ENCODE assay signal across 8 cellular contexts in the genomic region with DNA sequence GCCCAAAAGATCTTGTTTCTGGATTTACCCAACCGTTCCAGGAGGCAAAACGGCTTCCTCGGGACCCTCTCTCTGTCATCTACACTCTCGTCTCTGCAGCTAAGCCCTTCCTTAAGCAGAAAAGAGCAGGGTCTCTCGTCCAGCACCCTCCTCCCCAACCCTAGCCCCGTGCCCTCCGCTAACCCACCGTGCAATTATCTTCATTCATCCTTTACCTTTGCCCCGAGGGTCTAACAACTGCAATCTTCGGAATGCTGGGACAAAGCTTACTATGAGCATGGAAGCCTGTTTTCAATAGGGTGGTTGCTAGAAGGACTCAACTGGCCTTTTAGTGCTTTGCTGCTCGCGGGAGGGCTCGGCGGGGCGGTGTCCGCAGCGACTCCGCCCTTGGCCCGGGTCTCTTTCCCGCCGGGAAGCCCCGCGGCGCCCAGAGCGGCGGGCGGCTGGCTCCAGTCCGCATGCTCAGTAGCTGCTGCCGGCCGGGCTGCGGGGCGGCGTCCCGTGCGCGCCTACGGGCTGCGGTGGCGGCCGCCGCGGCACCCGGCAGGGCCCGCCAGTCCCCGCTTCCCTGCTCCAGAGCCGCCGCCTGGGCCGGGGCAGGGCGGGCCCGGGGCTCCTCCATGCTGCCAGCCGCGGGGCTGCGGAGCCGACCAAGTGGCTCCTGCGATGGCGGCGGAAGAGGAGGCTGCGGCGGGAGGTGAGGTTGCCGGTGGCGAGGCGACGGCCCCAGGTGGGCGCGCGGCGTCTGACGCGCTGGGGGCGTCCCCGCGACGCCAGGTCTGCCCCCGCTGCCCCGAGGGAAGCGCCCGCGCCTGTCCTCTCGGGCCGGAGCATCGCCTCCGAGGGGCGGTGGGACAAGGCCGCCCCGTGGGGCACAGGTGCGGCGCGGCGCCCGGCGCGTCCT. TPM values are rescaled to one million over a fixed set of nuclear protein-coding genes. Genes with fewer than 3 reads are reported as not detected.
DNase-seq lines count a peak whose midpoint lies in the region; ATAC-seq lines count a peak whose summit lies in the region.

A gene with protein sequence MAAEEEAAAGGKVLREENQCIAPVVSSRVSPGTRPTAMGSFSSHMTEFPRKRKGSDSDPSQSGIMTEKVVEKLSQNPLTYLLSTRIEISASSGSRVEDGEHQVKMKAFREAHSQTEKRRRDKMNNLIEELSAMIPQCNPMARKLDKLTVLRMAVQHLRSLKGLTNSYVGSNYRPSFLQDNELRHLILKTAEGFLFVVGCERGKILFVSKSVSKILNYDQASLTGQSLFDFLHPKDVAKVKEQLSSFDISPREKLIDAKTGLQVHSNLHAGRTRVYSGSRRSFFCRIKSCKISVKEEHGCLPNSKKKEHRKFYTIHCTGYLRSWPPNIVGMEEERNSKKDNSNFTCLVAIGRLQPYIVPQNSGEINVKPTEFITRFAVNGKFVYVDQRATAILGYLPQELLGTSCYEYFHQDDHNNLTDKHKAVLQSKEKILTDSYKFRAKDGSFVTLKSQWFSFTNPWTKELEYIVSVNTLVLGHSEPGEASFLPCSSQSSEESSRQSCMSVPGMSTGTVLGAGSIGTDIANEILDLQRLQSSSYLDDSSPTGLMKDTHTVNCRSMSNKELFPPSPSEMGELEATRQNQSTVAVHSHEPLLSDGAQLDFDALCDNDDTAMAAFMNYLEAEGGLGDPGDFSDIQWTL (plus strand): TSS at position 430 of the 904 bp plus-strand sequence. CDS start 237 bp downstream, at position 667.

- peak; percentile 51 for DNase-seq in NCI-H2107 treated with DMSO at 0.1 percent for 48 hours (lab: John Stamatoyannopoulos, UW; ENCODE audit: unreplicated experiment)
- DNase-seq in NCI-H2107 (lab: John Stamatoyannopoulos, UW): no peak
- peak; percentile 33 for DNase-seq in NCI-H1694 (lab: John Stamatoyannopoulos, UW)
- peak; percentile 86 for DNase-seq in activated CD4-positive, alpha-beta T cell treated with anti-CD3 and anti-CD28 coated beads, Interleukin-2, amount 10 ng/mL, durations not matched to agents 24 days and 14 days
- peak in 1 of 3 donors; percentile 6 for DNase-seq in effector memory CD4-positive, alpha-beta T cell
- DNase-seq in stimulated activated naive CD8-positive, alpha-beta T cell treated with anti-CD3 and anti-CD28 coated beads, Interleukin-15, amount 100 ng/mL, for 72 hours: peak; percentile 54 to 60

- ATAC-seq in HG02798 (IDR thresholded peaks at IDR 0.05; ENCODE audit: poor library complexity, unreplicated experiment): peak; percentile 53
- peak; percentile 69 for ATAC-seq in stimulated activated naive CD8-positive, alpha-beta T cell treated with anti-CD3 and anti-CD28 coated beads, Interleukin-15, amount 100 ng/mL, for 72 hours

- no peaks in the 10 kb centered on the region for H3K27me3 Mint-ChIP-seq in activated CD4-positive, alpha-beta T cell treated with anti-CD3 and anti-CD28 coated beads, Interleukin-2, amount 10 ng/mL, durations not matched to agents 24 days and 14 days
- peaks cover 43% of the 10 kb centered on the region for H3K27me3 Mint-ChIP-seq in stimulated activated naive CD8-positive, alpha-beta T cell treated with anti-CD3 and anti-CD28 coated beads, Interleukin-15, amount 100 ng/mL, for 72 hours

- H3K27me3 ChIP-seq in effector memory CD4-positive, alpha-beta T cell (replicated peaks; ENCODE audit: control insufficient read depth, insufficient read depth, low read length, poor library complexity, severe bottlenecking): peaks cover 5% of the 10 kb centered on the region

- peaks cover 5% of the 10 kb centered on the region for H3K36me3 Mint-ChIP-seq in activated CD4-positive, alpha-beta T cell treated with anti-CD3 and anti-CD28 coated beads, Interleukin-2, amount 10 ng/mL, durations not matched to agents 24 days and 14 days (ENCODE audit: low read depth)

- peaks cover 6% of the 10 kb centered on the region for H3K4me1 ChIP-seq in effector memory CD4-positive, alpha-beta T cell (ENCODE audit: control insufficient read depth, insufficient read depth, low read length, poor library complexity, severe bottlenecking)
- peaks cover 7% of the 10 kb centered on the region for H3K4me1 ChIP-seq in mesodermal cell (ENCODE audit: control insufficient read depth, insufficient read depth, low read length, poor library complexity, severe bottlenecking)

- no peak within 1 kb of the TSS for H3K27ac ChIP-seq in effector memory CD4-positive, alpha-beta T cell (ENCODE audit: insufficient read depth, low read length, poor library complexity, severe bottlenecking)
- H3K27ac ChIP-seq in mesodermal cell (ENCODE audit: low read depth, low read length, severe bottlenecking): no peak within 1 kb of the TSS

- peak within 1 kb of the TSS; percentile 97 for H3K4me3 Mint-ChIP-seq in activated CD4-positive, alpha-beta T cell treated with anti-CD3 and anti-CD28 coated beads, Interleukin-2, amount 10 ng/mL, durations not matched to agents 24 days and 14 days
- peak within 1 kb of the TSS; percentile 99 for H3K4me3 Mint-ChIP-seq in stimulated activated naive CD8-positive, alpha-beta T cell treated with anti-CD3 and anti-CD28 coated beads, Interleukin-15, amount 100 ng/mL, for 72 hours

- peak within 1 kb of the TSS; percentile 98 for H3K27ac Mint-ChIP-seq in activated CD4-positive, alpha-beta T cell treated with anti-CD3 and anti-CD28 coated beads, Interleukin-2, amount 10 ng/mL, durations not matched to agents 24 days and 14 days
- H3K27ac Mint-ChIP-seq in stimulated activated naive CD8-positive, alpha-beta T cell treated with anti-CD3 and anti-CD28 coated beads, Interleukin-15, amount 100 ng/mL, for 72 hours: peak within 1 kb of the TSS; percentile 96 to 98

- 1 to 2% methylated on average over 45 to 80 of the region's 92 CpGs for WGBS in mesodermal cell (ENCODE audit: insufficient coverage in 2 of 2), 2 experiments

- no peaks in the 10 kb centered on the region for H3K36me3 ChIP-seq in effector memory CD4-positive, alpha-beta T cell (ENCODE audit: control insufficient read depth, insufficient read depth, low read length)
- H3K36me3 ChIP-seq in mesodermal cell (ENCODE audit: control insufficient read depth, insufficient read depth, low read length): peaks cover 5% of the 10 kb centered on the region

- peaks cover 58% of the 10 kb centered on the region for H3K4me1 Mint-ChIP-seq in activated CD4-positive, alpha-beta T cell treated with anti-CD3 and anti-CD28 coated beads, Interleukin-2, amount 10 ng/mL, durations not matched to agents 24 days and 14 days
- peaks cover 51% of the 10 kb centered on the region for H3K4me1 Mint-ChIP-seq in stimulated activated naive CD8-positive, alpha-beta T cell treated with anti-CD3 and anti-CD28 coated beads, Interleukin-15, amount 100 ng/mL, for 72 hours

- H3K9me3 ChIP-seq in effector memory CD4-positive, alpha-beta T cell (ENCODE audit: control insufficient read depth, low read length): no peaks in the 10 kb centered on the region
- no peaks in the 10 kb centered on the region for H3K9me3 ChIP-seq in mesodermal cell (ENCODE audit: control insufficient read depth, low read length)

- H3K9me3 Mint-ChIP-seq in activated CD4-positive, alpha-beta T cell treated with anti-CD3 and anti-CD28 coated beads, Interleukin-2, amount 10 ng/mL, durations not matched to agents 24 days and 14 days: no peaks in the 10 kb centered on the region
- no peaks in the 10 kb centered on the region for H3K9me3 Mint-ChIP-seq in stimulated activated naive CD8-positive, alpha-beta T cell treated with anti-CD3 and anti-CD28 coated beads, Interleukin-15, amount 100 ng/mL, for 72 hours

- peak within 1 kb of the TSS; percentile 56 for H3K4me3 ChIP-seq in effector memory CD4-positive, alpha-beta T cell (ENCODE audit: insufficient read depth, low read depth, low read length, poor library complexity, severe bottlenecking)
- H3K4me3 ChIP-seq in mesodermal cell (ENCODE audit: extremely low read depth, insufficient read depth, low read length, poor library complexity, severe bottlenecking): peak within 1 kb of the TSS; percentile 46

- intact Hi-C loops in activated CD4-positive, alpha-beta T cell treated with anti-CD3 and anti-CD28 coated beads, Interleukin-2, amount 10 ng/mL, durations not matched to agents 24 days and 14 days (cut with micrococcal nuclease): loop anchor here (2.0 to 5.0 kb wide), 8 partner anchors 50 to 1770 kb away; a partner anchor contains a TSS

RNA-seq across cellular contexts. Expression of the gene that starts here (rescaled TPM):
- total RNA-seq in activated CD4-positive, alpha-beta T cell treated with anti-CD3 and anti-CD28 coated beads, Interleukin-2, amount 10 ng/mL, durations not matched to agents 24 days and 14 days: 55.9 and 58.8 TPM in 2 replicates
- 2.0 TPM for polyA plus RNA-seq in mesodermal cell (2013, experiment 1 of 2)
- polyA plus RNA-seq in mesodermal cell (2013, experiment 2 of 2): 2.9 TPM
